22 cellular contexts compared by ENCODE assay signal in genomic region chr15:83304861-83305661, GRCh38. TPM values are rescaled to one million over a fixed set of nuclear protein-coding genes. Genes with fewer than 3 reads are reported as not detected.
DNase-seq lines count a peak whose midpoint lies in the region; ATAC-seq and TF ChIP-seq lines count a peak whose summit lies in the region.
"Had no signal": no experiment of that assay in that cellular context is flagged by ENCODE, and none has a peak within 500 bp of the region (broad histone marks: within the 10 kb centered on the region; RNA-seq: fewer than 3 reads in every experiment).

No MANE protein-coding gene starts in this region.

- H3K4me3 Mint-ChIP-seq in nephron progenitor cell: peak overlapping the region; percentile 51
- H3K4me3 Mint-ChIP-seq in activated CD4-positive, alpha-beta T cell treated with anti-CD3 and anti-CD28 coated beads, Interleukin-2, amount 10 ng/mL, durations not matched to agents 24 days and 14 days: no peak overlapping the region
- H3K4me3 Mint-ChIP-seq: CD4-positive, alpha-beta T cell; stimulated activated naive B cell treated with anti-CD40 and anti-IgM and Interleukin-4, amounts not matched to agents 10 μg/mL and 1 μg/mL and 100 μg/mL, for 72 hours; T-helper 17 cell had no signal

- peaks cover 44% of the 10 kb centered on the region for H3K4me1 Mint-ChIP-seq in nephron progenitor cell
- no peaks in the 10 kb centered on the region for H3K4me1 Mint-ChIP-seq in activated CD4-positive, alpha-beta T cell treated with anti-CD3 and anti-CD28 coated beads, Interleukin-2, amount 10 ng/mL, durations not matched to agents 24 days and 14 days
- H3K4me1 Mint-ChIP-seq: stimulated activated naive B cell treated with anti-CD40 and anti-IgM and Interleukin-4, amounts not matched to agents 10 μg/mL and 1 μg/mL and 100 μg/mL, for 72 hours; T-helper 17 cell had no signal

- H3K27ac Mint-ChIP-seq in nephron progenitor cell: peak overlapping the region; percentile 96
- no peak overlapping the region for H3K27ac Mint-ChIP-seq in activated CD4-positive, alpha-beta T cell treated with anti-CD3 and anti-CD28 coated beads, Interleukin-2, amount 10 ng/mL, durations not matched to agents 24 days and 14 days
- H3K27ac Mint-ChIP-seq: CD4-positive, alpha-beta T cell; stimulated activated naive B cell treated with anti-CD40 and anti-IgM and Interleukin-4, amounts not matched to agents 10 μg/mL and 1 μg/mL and 100 μg/mL, for 72 hours; T-helper 17 cell had no signal

- BruUV-seq in PC-9 (replicated peaks; lab: Mats Ljungman, UMichigan): no TSS peak

- H3K9me3 Mint-ChIP-seq in nephron progenitor cell: peaks cover 12% of the 10 kb centered on the region
- H3K9me3 Mint-ChIP-seq in activated CD4-positive, alpha-beta T cell treated with anti-CD3 and anti-CD28 coated beads, Interleukin-2, amount 10 ng/mL, durations not matched to agents 24 days and 14 days: no peaks in the 10 kb centered on the region
- H3K9me3 Mint-ChIP-seq: CD4-positive, alpha-beta T cell; stimulated activated naive B cell treated with anti-CD40 and anti-IgM and Interleukin-4, amounts not matched to agents 10 μg/mL and 1 μg/mL and 100 μg/mL, for 72 hours had no signal

- peak overlapping the region; percentile 32 for H2AFZ ChIP-seq in PC-9

- H3K4me1 ChIP-seq in BLaER1 (peaks cover 11% of the 10 kb centered on the region), PC-9 (replicated peaks; ENCODE audit: insufficient read depth) (peaks cover 55% of the 10 kb centered on the region)
- H3K4me1 ChIP-seq: pancreas had no signal

- POLR2A ChIA-PET in PC-9 (lab: Charles Lee; ENCODE audit: unreplicated experiment): no interaction called here

- H4K20me1 ChIP-seq in BLaER1: no peaks in the 10 kb centered on the region
- no peaks in the 10 kb centered on the region for H4K20me1 ChIP-seq in PC-9 (ENCODE audit: insufficient read depth)

- no peak overlapping the region for H3K27ac ChIP-seq in BLaER1
- peak overlapping the region; percentile 98 for H3K27ac ChIP-seq in PC-9
- H3K27ac ChIP-seq: coronary artery, upper lobe of left lung had no signal

- intact Hi-C loops in PC-9 (cut with micrococcal nuclease; ENCODE audit: unreplicated experiment): no loop called here
- intact Hi-C loops in activated CD4-positive, alpha-beta T cell treated with anti-CD3 and anti-CD28 coated beads, Interleukin-2, amount 10 ng/mL, durations not matched to agents 24 days and 14 days (cut with micrococcal nuclease): no loop called here

- peaks cover 3% of the 10 kb centered on the region for H3K27me3 Mint-ChIP-seq in nephron progenitor cell (ENCODE audit: low read depth, poor library complexity)
- peaks cover 14% of the 10 kb centered on the region for H3K27me3 Mint-ChIP-seq in activated CD4-positive, alpha-beta T cell treated with anti-CD3 and anti-CD28 coated beads, Interleukin-2, amount 10 ng/mL, durations not matched to agents 24 days and 14 days

- no peak for TF ChIP-seq CTCF in PC-9 (conservative IDR thresholded peaks at IDR 0.05)
- TF ChIP-seq CTCF in nephron progenitor cell (IDR thresholded peaks at IDR 0.05): no peak

- DNase-seq in PC-9 (peak; percentile 17 to 83), nephron progenitor cell (no peak), NCI-H1092 treated with DMSO at 0.1 percent for 48 hours (lab: John Stamatoyannopoulos, UW) (no peak), medulla oblongata (ENCODE audit: extremely low spot score) (no peak)
- no peak for DNase-seq in activated CD4-positive, alpha-beta T cell treated with anti-CD3 and anti-CD28 coated beads, Interleukin-2, amount 10 ng/mL, durations not matched to agents 24 days and 14 days
- DNase-seq: activated CD4-positive, CD25-positive, alpha-beta regulatory T cell; CD4-positive, alpha-beta T cell; DND-41; erythroblast; glutamatergic neuron; KBM-7; NCI-H1105; SHP77 treated with DMSO at 0.1 percent for 48 hours; stimulated activated naive B cell treated with anti-CD40 and anti-IgM and Interleukin-4, amounts not matched to agents 10 μg/mL and 1 μg/mL and 100 μg/mL, for 72 hours; T-helper 17 cell had no signal

- H3K4me2 ChIP-seq in BLaER1 (peak overlapping the region; percentile 2; the same call in 1 of the 2 replicates), PC-9 (peak overlapping the region; percentile 78)

- H3K36me3 ChIP-seq in BLaER1: no peaks in the 10 kb centered on the region
- no peaks in the 10 kb centered on the region for H3K36me3 ChIP-seq in PC-9 (ENCODE audit: low read depth)
- H3K36me3 ChIP-seq: pancreas, upper lobe of left lung had no signal

- peak; percentile 69 for ATAC-seq in esophagus mucosa
- ATAC-seq in GM21390 (IDR thresholded peaks at IDR 0.05; ENCODE audit: unreplicated experiment): no peak
- ATAC-seq: stimulated activated naive B cell treated with anti-CD40 and anti-IgM and Interleukin-4, amounts not matched to agents 10 μg/mL and 1 μg/mL and 100 μg/mL, for 72 hours; T-helper 17 cell had no signal

- no peak overlapping the region for H3K4me3 ChIP-seq in BLaER1
- peak overlapping the region; percentile 41; the same call in 1 of the 2 replicates for H3K4me3 ChIP-seq in PC-9
- H3K4me3 ChIP-seq: coronary artery, pancreas, upper lobe of left lung had no signal

- no peaks in the 10 kb centered on the region for H3K79me2 ChIP-seq in PC-9 (ENCODE audit: low read depth)

- H3K27me3 ChIP-seq in BLaER1: no peaks in the 10 kb centered on the region
- H3K27me3 ChIP-seq in PC-9 (ENCODE audit: insufficient read depth, low read depth): no peaks in the 10 kb centered on the region
- H3K27me3 ChIP-seq: pancreas, upper lobe of left lung had no signal

- H3K9me2 ChIP-seq in PC-9 (ENCODE audit: insufficient read depth): no peaks in the 10 kb centered on the region

- 0 out of 2 replicates have a peak, but pooled peaks cover 4% of the 10 kb centered on the region for H3K9me3 ChIP-seq in BLaER1
- no peaks in the 10 kb centered on the region; the same call in 1 of the 2 replicates for H3K9me3 ChIP-seq in PC-9 (ENCODE audit: insufficient read depth, low read depth)
- H3K9me3 ChIP-seq: pancreas, upper lobe of left lung had no signal

- H3K36me3 Mint-ChIP-seq in nephron progenitor cell (ENCODE audit: low read depth): peaks cover 7% of the 10 kb centered on the region
- H3K36me3 Mint-ChIP-seq in activated CD4-positive, alpha-beta T cell treated with anti-CD3 and anti-CD28 coated beads, Interleukin-2, amount 10 ng/mL, durations not matched to agents 24 days and 14 days (ENCODE audit: low read depth): no peaks in the 10 kb centered on the region
- H3K36me3 Mint-ChIP-seq: stimulated activated naive B cell treated with anti-CD40 and anti-IgM and Interleukin-4, amounts not matched to agents 10 μg/mL and 1 μg/mL and 100 μg/mL, for 72 hours had no signal

- no peak overlapping the region for H3K9ac ChIP-seq in BLaER1

- CTCF ChIA-PET in PC-9 (lab: Charles Lee): interaction anchor here (1.0 to 1.8 kb wide), 2 partner anchors 76 to 132 kb away, joined by 3 to 9 read pairs; no protein-coding TSS in a partner anchor

- H3F3A ChIP-seq in PC-9 (ENCODE audit: insufficient read depth, low read depth): peaks cover 39% of the 10 kb centered on the region

RNA-seq across cellular contexts. Expression of gene BNC1, which starts 20.6 kb away (rescaled TPM):
- total RNA-seq in PC-9 (2021) (0.70 and 0.83 TPM in 2 replicates), esophagus mucosa (39.6 TPM)
- total RNA-seq in activated CD4-positive, alpha-beta T cell treated with anti-CD3 and anti-CD28 coated beads, Interleukin-2, amount 10 ng/mL, durations not matched to agents 24 days and 14 days: not detected in 2 replicates
- total RNA-seq: CD4-positive, alpha-beta T cell; mucosa of gallbladder; T-helper 17 cell had no signal

Comparison
In these comparisons a context has a peak if more than half of its experiments do, and no peak if none do; other contexts are left out.
1. DNase-seq: peak in PC-9 (2 of 2); none in nephron progenitor cell (single experiment), activated CD4-positive, alpha-beta T cell treated with anti-CD3 and anti-CD28 coated beads, Interleukin-2, amount 10 ng/mL, durations not matched to agents 24 days and 14 days (single experiment), NCI-H1092 treated with DMSO at 0.1 percent for 48 hours (single experiment) and medulla oblongata (single experiment).
2. RNA of gene BNC1, which starts 20.6 kb away (total RNA-seq): 39.6 TPM in esophagus mucosa (single experiment); 0.70 to 0.83 TPM in PC-9 and not detected in activated CD4-positive, alpha-beta T cell treated with anti-CD3 and anti-CD28 coated beads, Interleukin-2, amount 10 ng/mL, durations not matched to agents 24 days and 14 days; every median in the first group is over 10 times any median in the second.